ENCODE assay signal across 25 cellular contexts in genomic region chr7:15433154-15433553, GRCh38.
A peak's percentile ranks its signal among the peaks of the same experiment; 100 is the strongest.
DNase-seq lines count a peak whose midpoint lies in the region; ATAC-seq and TF ChIP-seq lines count a peak whose summit lies in the region.
"Had no signal": no experiment of that assay in that cellular context is flagged by ENCODE, and none has a peak within 500 bp of the region (broad histone marks: within the 10 kb centered on the region; RNA-seq: fewer than 3 reads in every experiment).

No MANE protein-coding gene starts in this region.

- 8% methylated on average over 1 of the region's 1 CpG for WGBS in SK-N-SH (ENCODE audit: low lambda C conversion rate)

- H3K36me3 ChIP-seq in SK-N-SH (replicated peaks in 1 of 2; ENCODE audit: control insufficient read depth in 1 of 2, insufficient read depth in 2 of 2, low read length in 1 of 2) (no peaks in the 10 kb centered on the region), MG63 (no peaks in the 10 kb centered on the region)
- H3K36me3 ChIP-seq: colonic mucosa, heart left ventricle, tibial nerve had no signal

- no peak for TF ChIP-seq CTCF in SK-N-SH (IDR thresholded peaks at IDR 0.05)

- H3K9me2 ChIP-seq in SK-N-SH, result no peaks in the 10 kb centered on the region

- H3K79me2 ChIP-seq in SK-N-SH (ENCODE audit: insufficient read depth), result no peaks in the 10 kb centered on the region

- DNase-seq in SK-N-SH (no peak), NCI-H2081 treated with DMSO at 0.1 percent for 48 hours (lab: John Stamatoyannopoulos, UW) (peak; percentile 95), NCI-H748 (lab: John Stamatoyannopoulos, UW; ENCODE audit: unreplicated experiment) (peak; percentile 99), MG63 (no peak)
- DNase-seq: 8988T; activated CD4-positive, alpha-beta T cell treated with anti-CD3 and anti-CD28 coated beads for 36 hours; activated naive CD4-positive, alpha-beta T cell treated with Interleukin-2 at 50 U/mL for 16 hours; activated T-cell treated with anti-CD3 and anti-CD28 coated beads, Interleukin-2, amount 50 U/mL, for 4 hours; CD8-positive, alpha-beta T cell; colonic mucosa; DND-41; effector memory CD4-positive, alpha-beta T cell; erythroblast; heart left ventricle; left cardiac atrium; mesendoderm; NCI-H446 treated with DMSO at 0.1 percent for 48 hours; nucleus accumbens; stimulated activated CD8-positive, alpha-beta memory T cell treated with anti-CD3 and anti-CD28 coated beads, Interleukin-4, amount 100 ng/mL, for 48 hours had no signal

- no peaks in the 10 kb centered on the region for H4K20me1 ChIP-seq in SK-N-SH (ENCODE audit: insufficient read depth)

- no peak overlapping the region for H3K9ac ChIP-seq in SK-N-SH
- H3K9ac ChIP-seq: KMS-11 had no signal

- H3K4me1 ChIP-seq in SK-N-SH (ENCODE audit: control insufficient read depth in 1 of 2, insufficient read depth in 2 of 2, low read depth in 1 of 2, low read length in 1 of 2), result no peaks in the 10 kb centered on the region; a peak in 1 of 4 replicates
- H3K4me1 ChIP-seq: colonic mucosa, heart left ventricle had no signal

- no peak for TF ChIP-seq EP300 in SK-N-SH (IDR thresholded peaks at IDR 0.05; ENCODE audit: borderline replicate concordance in 1 of 2, low read depth in 1 of 2, low read length in 1 of 2)

- no peak overlapping the region for H3K27ac ChIP-seq in SK-N-SH (ENCODE audit: low read depth in 2 of 2, low read length in 1 of 2)
- H3K27ac ChIP-seq: colonic mucosa, heart left ventricle, KMS-11, tibial nerve had no signal

- POLR2A ChIA-PET in SK-N-SH (lab: Yijun Ruan, JAX), result no interaction called here

- ATAC-seq in SK-N-SH treated with all-trans-retinoic acid at 6 μM for 48 hours (no peak), GM18505 (IDR thresholded peaks at IDR 0.05; ENCODE audit: unreplicated experiment) (no peak), HG03457 (IDR thresholded peaks at IDR 0.05; ENCODE audit: unreplicated experiment) (no peak), GM18868 (IDR thresholded peaks at IDR 0.05; ENCODE audit: unreplicated experiment) (no peak)
- ATAC-seq: activated CD4-positive, alpha-beta T cell treated with anti-CD3 and anti-CD28 coated beads for 36 hours; activated T-cell treated with anti-CD3 and anti-CD28 coated beads, Interleukin-2, amount 50 U/mL, for 4 hours; CD8-positive, alpha-beta T cell; heart left ventricle; left cardiac atrium had no signal

- H3K4me3 ChIP-seq in SK-N-SH (ENCODE audit: low read depth in 2 of 2, low read length in 1 of 2), result no peak overlapping the region
- H3K4me3 ChIP-seq in MG63, result no peak overlapping the region
- H3K4me3 ChIP-seq: colonic mucosa, heart left ventricle, tibial nerve had no signal

- H3F3A ChIP-seq in SK-N-SH (replicated peaks; ENCODE audit: insufficient read depth), result peaks cover 8% of the 10 kb centered on the region

- H3K27me3 ChIP-seq in SK-N-SH (ENCODE audit: insufficient read depth) (no peaks in the 10 kb centered on the region), MG63 (no peaks in the 10 kb centered on the region)
- H3K27me3 ChIP-seq: colonic mucosa, heart left ventricle, tibial nerve had no signal

- CTCF ChIA-PET in SK-N-SH (lab: Yijun Ruan, JAX), result no interaction called here

- no peak overlapping the region for H3K4me2 ChIP-seq in SK-N-SH
- H3K4me2 ChIP-seq: KMS-11 had no signal

- no peak for TF ChIP-seq POLR2A in GM18505 (IDR thresholded peaks at IDR 0.05; ENCODE audit: borderline replicate concordance, extremely low read depth, insufficient read depth, insufficient read length)

- H3K9me3 ChIP-seq in SK-N-SH (no peaks in the 10 kb centered on the region), MG63 (no peaks in the 10 kb centered on the region)
- H3K9me3 ChIP-seq: colonic mucosa, heart left ventricle, tibial nerve had no signal

- H2AFZ ChIP-seq in SK-N-SH (ENCODE audit: low read depth), result peak overlapping the region; percentile 7; the same call in 1 of the 2 replicates

- TF ChIP-seq RAD21 in SK-N-SH (IDR thresholded peaks at IDR 0.05; ENCODE audit: low read length), result no peak

TF ChIP-seq in SK-N-SH, 30 proteins besides CTCF, POLR2A, EP300 and RAD21:
- TF ChIP-seq USF1 (IDR thresholded peaks at IDR 0.05; ENCODE audit: borderline replicate concordance, low read depth) (no peak), TCF12 (IDR thresholded peaks at IDR 0.05) (no peak), FOXJ3 (CRISPR knock-in tag; IDR thresholded peaks at IDR 0.05) (no peak), GATA2 (CRISPR knock-in tag; IDR thresholded peaks at IDR 0.05) (no peak), EZH2phosphoT487 (IDR thresholded peaks at IDR 0.05; ENCODE audit: borderline replicate concordance, low read depth) (no peak), RCOR1 (IDR thresholded peaks at IDR 0.05; ENCODE audit: low read length) (no peak), SIN3A (IDR thresholded peaks at IDR 0.05; ENCODE audit: borderline replicate concordance, low read depth, low read length) (no peak), MEF2A (IDR thresholded peaks at IDR 0.05; ENCODE audit: borderline replicate concordance, low read depth) (no peak), MAX (IDR thresholded peaks at IDR 0.05; ENCODE audit: low read depth) (no peak), CHD2 (IDR thresholded peaks at IDR 0.05; ENCODE audit: low read length, partially characterized antibody) (no peak), TAF1 (IDR thresholded peaks at IDR 0.05; ENCODE audit: borderline replicate concordance, low read depth, low read length) (no peak)

TF ChIP-seq in SK-N-SH treated with all-trans-retinoic acid at 6 μM for 48 hours, 23 proteins besides CTCF, POLR2A, EP300 and RAD21:
- TF ChIP-seq CSDC2 (CRISPR knock-in tag; IDR thresholded peaks at IDR 0.05) (no peak), TOX (CRISPR knock-in tag; IDR thresholded peaks at IDR 0.05; ENCODE audit: borderline replicate concordance) (no peak), ZNF70 (CRISPR knock-in tag; IDR thresholded peaks at IDR 0.05) (no peak), PATZ1 (CRISPR knock-in tag; IDR thresholded peaks at IDR 0.05; ENCODE audit: borderline replicate concordance) (no peak), ZC3H10 (CRISPR knock-in tag; IDR thresholded peaks at IDR 0.05) (no peak), ZNF8 (CRISPR knock-in tag; IDR thresholded peaks at IDR 0.05) (no peak)

Comparison
In these comparisons a context has a peak if more than half of its experiments do, and no peak if none do; other contexts are left out.
1. DNase-seq: peak in NCI-H2081 treated with DMSO at 0.1 percent for 48 hours (single experiment) and NCI-H748 (single experiment); none in SK-N-SH (single experiment) and MG63 (single experiment).